In genomic region chr1:61223140-61223539, GRCh38 we compare ENCODE assay signal across 31 cellular contexts.
"Had no signal": no experiment of that assay in that cellular context is flagged by ENCODE, and none has a peak within 500 bp of the region (broad histone marks: within the 10 kb centered on the region; RNA-seq: fewer than 3 reads in every experiment).

No MANE protein-coding gene starts in this region.

- H3K4me2 ChIP-seq: hepatocyte had no signal

- FAIRE-seq: keratinocyte had no signal

- H3K27ac ChIP-seq: breast epithelium, colonic mucosa, hepatocyte, lower lobe of right lung, parathyroid adenoma, psoas muscle, right atrium auricular region, spleen, vagina had no signal

- H3K36me3 ChIP-seq: breast epithelium, colonic mucosa, gastroesophageal sphincter, lower lobe of right lung, right atrium auricular region, spleen, vagina had no signal

- H3K9me3 ChIP-seq: breast epithelium, colonic mucosa, gastroesophageal sphincter, lower lobe of right lung, psoas muscle, right atrium auricular region, spleen, vagina had no signal

- H3K4me1 ChIP-seq: colonic mucosa, parathyroid adenoma had no signal

- ATAC-seq: activated T-helper 17 cell treated with anti-CD3 and anti-CD28 coated beads, Interleukin-2, amount 50 U/mL, for 72 hours; gastroesophageal sphincter; lower lobe of right lung; naive thymus-derived CD8-positive, alpha-beta T cell; psoas muscle had no signal

- H3K36me3 Mint-ChIP-seq: naive thymus-derived CD8-positive, alpha-beta T cell had no signal

- H3K9me3 Mint-ChIP-seq: activated CD4-positive, alpha-beta memory T cell treated with anti-CD3 and anti-CD28 coated beads, Interleukin-2, amount 10 ng/mL, durations not matched to agents 7 days and 5 days; activated CD4-positive, alpha-beta T cell treated with anti-CD3 and anti-CD28 coated beads, Interleukin-2, amount 10 ng/mL, durations not matched to agents 7 days and 5 days; activated T-cell treated with anti-CD3 and anti-CD28 coated beads, Interleukin-2, amount 50 U/mL, for 24 hours; activated T-helper 17 cell treated with anti-CD3 and anti-CD28 coated beads, Interleukin-2, amount 50 U/mL, for 72 hours; central memory CD8-positive, alpha-beta T cell; naive thymus-derived CD8-positive, alpha-beta T cell; neural crest cell; T-helper 1 cell treated with Interleukin-12 subunit alpha and Interleukin-12 subunit beta and Interleukin-4 antibody, amounts not matched to agents 30 μg/mL and 1 μg/mL, for 36 hours; type B pancreatic cell had no signal

- H3K4me1 Mint-ChIP-seq: activated CD4-positive, alpha-beta memory T cell treated with anti-CD3 and anti-CD28 coated beads, Interleukin-2, amount 10 ng/mL, durations not matched to agents 7 days and 5 days; activated CD4-positive, alpha-beta T cell treated with anti-CD3 and anti-CD28 coated beads, Interleukin-2, amount 10 ng/mL, durations not matched to agents 7 days and 5 days; activated T-helper 17 cell treated with anti-CD3 and anti-CD28 coated beads, Interleukin-2, amount 50 U/mL, for 72 hours; central memory CD8-positive, alpha-beta T cell; naive thymus-derived CD8-positive, alpha-beta T cell had no signal

- H3K27me3 Mint-ChIP-seq: central memory CD8-positive, alpha-beta T cell; type B pancreatic cell had no signal

- H3K4me3 Mint-ChIP-seq: activated CD4-positive, alpha-beta memory T cell treated with anti-CD3 and anti-CD28 coated beads, Interleukin-2, amount 10 ng/mL, durations not matched to agents 7 days and 5 days; activated CD4-positive, alpha-beta T cell treated with anti-CD3 and anti-CD28 coated beads, Interleukin-2, amount 10 ng/mL, durations not matched to agents 7 days and 5 days; activated T-cell treated with anti-CD3 and anti-CD28 coated beads, Interleukin-2, amount 50 U/mL, for 24 hours; activated T-helper 17 cell treated with anti-CD3 and anti-CD28 coated beads, Interleukin-2, amount 50 U/mL, for 72 hours; central memory CD8-positive, alpha-beta T cell; naive thymus-derived CD8-positive, alpha-beta T cell; neural crest cell; T-helper 1 cell treated with Interleukin-12 subunit alpha and Interleukin-12 subunit beta and Interleukin-4 antibody, amounts not matched to agents 30 μg/mL and 1 μg/mL, for 36 hours; type B pancreatic cell had no signal

- H3K27me3 ChIP-seq: breast epithelium, colonic mucosa, gastroesophageal sphincter, hepatocyte, right atrium auricular region, spleen, vagina had no signal

- DNase-seq: activated CD4-positive, alpha-beta memory T cell treated with anti-CD3 and anti-CD28 coated beads, Interleukin-2, amount 10 ng/mL, durations not matched to agents 7 days and 5 days; activated CD4-positive, alpha-beta T cell treated with anti-CD3 and anti-CD28 coated beads for 1 hour; activated CD4-positive, alpha-beta T cell treated with anti-CD3 and anti-CD28 coated beads, Interleukin-2, amount 10 ng/mL, durations not matched to agents 7 days and 5 days; activated CD8-positive, alpha-beta memory T cell treated with anti-CD3 and anti-CD28 coated beads, Interleukin-2, amount 50 U/mL, for 48 hours; activated gamma-delta T cell treated with Interleukin-2 at 50 U/mL for 16 hours; activated naive CD4-positive, alpha-beta T cell treated with anti-CD3 and anti-CD28 coated beads, Interleukin-2, amount 50 U/mL, for 16 hours; activated T-cell treated with anti-CD3 and anti-CD28 coated beads, Interleukin-2, amount 50 U/mL, for 24 hours; amygdala; colonic mucosa; effector memory CD4-positive, alpha-beta T cell; erythroblast; lower lobe of right lung; mesenchymal stem cell; naive thymus-derived CD8-positive, alpha-beta T cell; nucleus accumbens; psoas muscle; spleen; stimulated activated naive CD4-positive, alpha-beta T cell; T1000 had no signal

- H3K27ac Mint-ChIP-seq: activated CD4-positive, alpha-beta memory T cell treated with anti-CD3 and anti-CD28 coated beads, Interleukin-2, amount 10 ng/mL, durations not matched to agents 7 days and 5 days; activated CD4-positive, alpha-beta T cell treated with anti-CD3 and anti-CD28 coated beads, Interleukin-2, amount 10 ng/mL, durations not matched to agents 7 days and 5 days; activated T-cell treated with anti-CD3 and anti-CD28 coated beads, Interleukin-2, amount 50 U/mL, for 24 hours; activated T-helper 17 cell treated with anti-CD3 and anti-CD28 coated beads, Interleukin-2, amount 50 U/mL, for 72 hours; naive thymus-derived CD8-positive, alpha-beta T cell; T-helper 1 cell treated with Interleukin-12 subunit alpha and Interleukin-12 subunit beta and Interleukin-4 antibody, amounts not matched to agents 30 μg/mL and 1 μg/mL, for 36 hours; type B pancreatic cell had no signal

- H3K4me3 ChIP-seq: breast epithelium, colonic mucosa, gastroesophageal sphincter, hepatocyte, lower lobe of right lung, psoas muscle, right atrium auricular region, spleen, vagina had no signal
